1 cellular context compared by ENCODE assay signal in genomic region chr14:49966304-49966809, GRCh38.
TF ChIP-seq lines count a peak whose summit lies in the region.

No MANE protein-coding gene starts in this region.

TF ChIP-seq in HepG2, 621 proteins besides CTCF, POLR2A, EP300 and RAD21 (continued from another document and continues in another):
- TF ChIP-seq ZBTB44 (CRISPR knock-in tag; IDR thresholded peaks at IDR 0.05) (no peak), ZBTB25 (CRISPR knock-in tag; IDR thresholded peaks at IDR 0.05) (no peak; the same call in 1 of the 2 replicates), RFXANK (CRISPR knock-in tag; IDR thresholded peaks at IDR 0.05) (no peak), ZNF510 (CRISPR knock-in tag; IDR thresholded peaks at IDR 0.05; ENCODE audit: low read depth) (no peak), NR2F1 (CRISPR knock-in tag; IDR thresholded peaks at IDR 0.05) (no peak), NR2C2 (CRISPR knock-in tag; IDR thresholded peaks at IDR 0.05; ENCODE audit: borderline replicate concordance) (no peak), HOXA9 (CRISPR knock-in tag; IDR thresholded peaks at IDR 0.05; ENCODE audit: borderline replicate concordance) (no peak), RARG (CRISPR knock-in tag; IDR thresholded peaks at IDR 0.05; ENCODE audit: low read depth) (0 out of 2 replicates have a peak, but pooled peaks have one; percentile 57), ZNF414 (CRISPR knock-in tag; IDR thresholded peaks at IDR 0.05) (no peak), CBFB (CRISPR knock-in tag; IDR thresholded peaks at IDR 0.05) (0 out of 2 replicates have a peak, but pooled peaks have one; percentile 43), ZBTB40 (IDR thresholded peaks at IDR 0.05) (no peak), ZBTB40 (CRISPR knock-in tag; IDR thresholded peaks at IDR 0.05) (peak; percentile 22; the same call in 1 of the 2 replicates), ZNF629 (CRISPR knock-in tag; conservative IDR thresholded peaks at IDR 0.05) (no peak), ZNF101 (CRISPR knock-in tag; IDR thresholded peaks at IDR 0.05; ENCODE audit: borderline replicate concordance, low read depth) (no peak), MED13 (CRISPR knock-in tag; IDR thresholded peaks at IDR 0.05) (no peak), SRSF1 (optimal IDR thresholded peaks at IDR 0.05; ENCODE audit: low read depth, low read length) (no peak), ZNF331 (CRISPR knock-in tag; IDR thresholded peaks at IDR 0.05) (no peak), CAMTA2 (CRISPR knock-in tag; IDR thresholded peaks at IDR 0.05; ENCODE audit: borderline replicate concordance) (no peak), CHD2 (IDR thresholded peaks at IDR 0.05; ENCODE audit: low read depth, low read length) (no peak), ZNF878 (CRISPR knock-in tag; IDR thresholded peaks at IDR 0.05) (no peak), ZNF552 (CRISPR knock-in tag; IDR thresholded peaks at IDR 0.05; ENCODE audit: borderline replicate concordance) (no peak), CREB1 (IDR thresholded peaks at IDR 0.05) (no peak), CREB1 (CRISPR knock-in tag; IDR thresholded peaks at IDR 0.05) (no peak), ZNF550 (CRISPR knock-in tag; IDR thresholded peaks at IDR 0.05; ENCODE audit: borderline replicate concordance) (no peak), SALL1 (CRISPR knock-in tag; IDR thresholded peaks at IDR 0.05) (peak; percentile 80), LRRFIP1 (CRISPR knock-in tag; conservative IDR thresholded peaks at IDR 0.05) (no peak), SNAPC4 (CRISPR knock-in tag; IDR thresholded peaks at IDR 0.05) (no peak), GPN1 (CRISPR knock-in tag; IDR thresholded peaks at IDR 0.05; ENCODE audit: borderline replicate concordance) (no peak), ZMYM2 (CRISPR knock-in tag; IDR thresholded peaks at IDR 0.05) (no peak), NFYB (CRISPR knock-in tag; IDR thresholded peaks at IDR 0.05) (no peak), MAFK (conservative IDR thresholded peaks at IDR 0.05 in 1 of 2, IDR thresholded peaks at IDR 0.05 in 1 of 2; ENCODE audit: low read length in 2 of 2) (peak; percentile 37 to 67; a peak in 2 of 4 replicates), ZNF710 (CRISPR knock-in tag; IDR thresholded peaks at IDR 0.05; ENCODE audit: borderline replicate concordance) (no peak), TRIM24 (CRISPR knock-in tag; IDR thresholded peaks at IDR 0.05) (no peak), NR2F2 (IDR thresholded peaks at IDR 0.05; ENCODE audit: borderline replicate concordance, low read depth) (no peak)
